Comparison of ENCODE assay signal across 7 cellular contexts in genomic region chr14:106300951-106301515, GRCh38.
DNase-seq lines count a peak whose midpoint lies in the region; ATAC-seq, FAIRE-seq and TF ChIP-seq lines count a peak whose summit lies in the region.
"Not testable (repeated sequence)": the region's sequence is repeated elsewhere in the genome, so short reads cannot be mapped to it uniquely, and the experiment has no call there.

No MANE protein-coding gene starts in this region.

- BruUV-seq in OCI-LY7 (replicated peaks; lab: Mats Ljungman, UMichigan), result not testable (repeated sequence)

- not testable (repeated sequence) for H3K9me2 ChIP-seq in OCI-LY7 (ENCODE audit: insufficient read depth, low read length)

- not testable (repeated sequence) for H3K79me2 ChIP-seq in OCI-LY7 (ENCODE audit: insufficient read depth, low read depth, low read length)

- intact Hi-C loops in OCI-LY7 (cut with micrococcal nuclease; ENCODE audit: unreplicated experiment), result not testable (repeated sequence)
- intact Hi-C loops in naive thymus-derived CD4-positive, alpha-beta T cell (cut with micrococcal nuclease), result loop anchor here in 1 of 2 donors (10.0 kb wide), 1 partner anchor 114 kb away; no protein-coding TSS in a partner anchor

- not testable (repeated sequence) for H3K36me3 ChIP-seq in BLaER1 treated with 17β-estradiol and CSF1 and Interleukin-3, amounts not matched to agents 10 nM and 100 nM; OCI-LY7 (ENCODE audit: insufficient read depth, low read length); naive thymus-derived CD4-positive, alpha-beta T cell (ENCODE audit: control insufficient read depth in 2 of 3, insufficient read depth in 3 of 3, low read length in 3 of 3)

- POLR2A ChIA-PET in OCI-LY7 (lab: Charles Lee); activated CD4-positive, alpha-beta T cell treated with anti-CD3 and anti-CD28 coated beads, Interleukin-2, amount 10 ng/mL, durations not matched to agents 7 days and 5 days (lab: Charles Lee); naive thymus-derived CD4-positive, alpha-beta T cell (lab: Charles Lee): not testable (repeated sequence)

- TF ChIP-seq POLR2A in GM12891 (IDR thresholded peaks at IDR 0.05; ENCODE audit: low read depth, low read length), result not testable (repeated sequence)

- peaks cover 8 to 53% (median 25%) of the 10 kb centered on the region in 10 experiments; a peak in 19 of 20 replicates for H3K4me1 ChIP-seq in BLaER1 treated with 17β-estradiol and CSF1 and Interleukin-3, amounts not matched to agents 10 nM and 100 nM
- H3K4me1 ChIP-seq in OCI-LY7 (ENCODE audit: insufficient read depth, low read length, poor library complexity, severe bottlenecking), result peaks cover 32% of the 10 kb centered on the region
- H3K4me1 ChIP-seq in naive thymus-derived CD4-positive, alpha-beta T cell (ENCODE audit: control insufficient read depth in 2 of 2, insufficient read depth in 2 of 2, low read length in 2 of 2), result peaks cover 0 to 13% of the 10 kb centered on the region in 2 donors

- not testable (repeated sequence) for H3K9me3 Mint-ChIP-seq in activated CD4-positive, alpha-beta T cell treated with anti-CD3 and anti-CD28 coated beads, Interleukin-2, amount 10 ng/mL, durations not matched to agents 7 days and 5 days; effector memory CD8-positive, alpha-beta T cell; naive thymus-derived CD4-positive, alpha-beta T cell

- CTCF ChIA-PET in OCI-LY7 (lab: Charles Lee; ENCODE audit: unreplicated experiment); naive thymus-derived CD4-positive, alpha-beta T cell (lab: Charles Lee): not testable (repeated sequence)
- CTCF ChIA-PET in activated CD4-positive, alpha-beta T cell treated with anti-CD3 and anti-CD28 coated beads, Interleukin-2, amount 10 ng/mL, durations not matched to agents 7 days and 5 days (lab: Charles Lee), result interaction anchor here (1.1 to 2.6 kb wide), 2 partner anchors 25 to 116 kb away, joined by 4 to 9 read pairs; no protein-coding TSS in a partner anchor

- not testable (repeated sequence) for H3K27ac Mint-ChIP-seq in activated CD4-positive, alpha-beta T cell treated with anti-CD3 and anti-CD28 coated beads, Interleukin-2, amount 10 ng/mL, durations not matched to agents 7 days and 5 days; effector memory CD8-positive, alpha-beta T cell
- H3K27ac Mint-ChIP-seq in naive thymus-derived CD4-positive, alpha-beta T cell, result peak overlapping the region in 7 of 9 donors; percentile 0 to 82 (median 41)

- not testable (repeated sequence) for TF ChIP-seq CTCF in OCI-LY7 (conservative IDR thresholded peaks at IDR 0.05; ENCODE audit: low read length)

- peaks cover 14% of the 10 kb centered on the region for H3K4me1 Mint-ChIP-seq in activated CD4-positive, alpha-beta T cell treated with anti-CD3 and anti-CD28 coated beads, Interleukin-2, amount 10 ng/mL, durations not matched to agents 7 days and 5 days
- H3K4me1 Mint-ChIP-seq in effector memory CD8-positive, alpha-beta T cell (ENCODE audit: low read depth in 2 of 2), result not testable (repeated sequence)
- H3K4me1 Mint-ChIP-seq in naive thymus-derived CD4-positive, alpha-beta T cell, result peaks cover 9 to 18% (median 15%) of the 10 kb centered on the region in 7 donors

- not testable (repeated sequence) for H3K9ac ChIP-seq in BLaER1 treated with 17β-estradiol and CSF1 and Interleukin-3, amounts not matched to agents 10 nM and 100 nM

- H3K27me3 Mint-ChIP-seq in activated CD4-positive, alpha-beta T cell treated with anti-CD3 and anti-CD28 coated beads, Interleukin-2, amount 10 ng/mL, durations not matched to agents 7 days and 5 days, result peaks cover 29% of the 10 kb centered on the region
- H3K27me3 Mint-ChIP-seq in effector memory CD8-positive, alpha-beta T cell, result peaks cover 24 to 65% of the 10 kb centered on the region in 2 donors
- peaks cover 0 to 22% (median 7%) of the 10 kb centered on the region in 5 donors for H3K27me3 Mint-ChIP-seq in naive thymus-derived CD4-positive, alpha-beta T cell

- not testable (repeated sequence) for H3K27me3 ChIP-seq in BLaER1 treated with 17β-estradiol and CSF1 and Interleukin-3, amounts not matched to agents 10 nM and 100 nM; naive thymus-derived CD4-positive, alpha-beta T cell (ENCODE audit: control insufficient read depth in 2 of 2, insufficient read depth in 2 of 2, low read length in 2 of 2)

- not testable (repeated sequence) for H3K4me3 Mint-ChIP-seq in activated CD4-positive, alpha-beta T cell treated with anti-CD3 and anti-CD28 coated beads, Interleukin-2, amount 10 ng/mL, durations not matched to agents 7 days and 5 days; effector memory CD8-positive, alpha-beta T cell
- peak overlapping the region in 7 of 10 donors; percentile 12 to 61 (median 38) for H3K4me3 Mint-ChIP-seq in naive thymus-derived CD4-positive, alpha-beta T cell

- H3K4me2 ChIP-seq in BLaER1 treated with 17β-estradiol and CSF1 and Interleukin-3, amounts not matched to agents 10 nM and 100 nM, result peak overlapping the region; percentile 16 to 75 (median 66); a peak in 19 of 22 replicates
- not testable (repeated sequence) for H3K4me2 ChIP-seq in OCI-LY7 (ENCODE audit: low read length)

- H3K27ac ChIP-seq in BLaER1 treated with 17β-estradiol and CSF1 and Interleukin-3, amounts not matched to agents 10 nM and 100 nM, result peak overlapping the region in 1 of 11 experiments; percentile 25; a peak in 1 of 22 replicates
- not testable (repeated sequence) for H3K27ac ChIP-seq in OCI-LY7 (ENCODE audit: low read depth, low read length, poor library complexity, severe bottlenecking); naive thymus-derived CD4-positive, alpha-beta T cell (ENCODE audit: low read depth, low read length)

- peak; percentile 48 for ATAC-seq in effector memory CD8-positive, alpha-beta T cell (replicated peaks)
- ATAC-seq in naive thymus-derived CD4-positive, alpha-beta T cell, result peak; percentile 61

- not testable (repeated sequence) for H3K36me3 Mint-ChIP-seq in activated CD4-positive, alpha-beta T cell treated with anti-CD3 and anti-CD28 coated beads, Interleukin-2, amount 10 ng/mL, durations not matched to agents 7 days and 5 days (ENCODE audit: low read depth); effector memory CD8-positive, alpha-beta T cell (ENCODE audit: insufficient read depth); naive thymus-derived CD4-positive, alpha-beta T cell

- H4K20me1 ChIP-seq in BLaER1 treated with 17β-estradiol and CSF1 and Interleukin-3, amounts not matched to agents 10 nM and 100 nM; OCI-LY7 (ENCODE audit: insufficient read depth, low read length): not testable (repeated sequence)

- H3K4me3 ChIP-seq in BLaER1 treated with 17β-estradiol and CSF1 and Interleukin-3, amounts not matched to agents 10 nM and 100 nM; OCI-LY7 (ENCODE audit: low read depth, low read length, poor library complexity, severe bottlenecking); naive thymus-derived CD4-positive, alpha-beta T cell (ENCODE audit: low read length): not testable (repeated sequence)

- not testable (repeated sequence) for DNase-seq in GM12891 (ENCODE audit: insufficient read length, low spot score); OCI-LY7 (ENCODE audit: low spot score); effector memory CD8-positive, alpha-beta T cell
- DNase-seq in activated CD4-positive, alpha-beta T cell treated with anti-CD3 and anti-CD28 coated beads, Interleukin-2, amount 10 ng/mL, durations not matched to agents 7 days and 5 days, result peak; percentile 19
- DNase-seq in activated gamma-delta T cell treated with Interleukin-2 at 50 U/mL for 16 hours, result peak; percentile 17
- DNase-seq in naive thymus-derived CD4-positive, alpha-beta T cell, result peak in 4 of 9 donors; percentile 17 to 35 (median 26)

- H3K9me3 ChIP-seq in BLaER1 treated with 17β-estradiol and CSF1 and Interleukin-3, amounts not matched to agents 10 nM and 100 nM (replicated peaks in 1 of 11); OCI-LY7 (ENCODE audit: low read length); naive thymus-derived CD4-positive, alpha-beta T cell (ENCODE audit: control insufficient read depth in 2 of 3, low read length in 3 of 3): not testable (repeated sequence)

- peak overlapping the region; percentile 36; the same call in 1 of the 2 replicates for H2AFZ ChIP-seq in OCI-LY7 (ENCODE audit: low read length)

- peak; percentile 28 for FAIRE-seq in GM12891 (lab: Jason Lieb, UNC)
